15 cellular contexts compared by ENCODE assay signal in genomic region chr4:114087596-114088230, GRCh38.
DNase-seq lines count a peak whose midpoint lies in the region; TF ChIP-seq lines count a peak whose summit lies in the region.
"Had no signal": no experiment of that assay in that cellular context is flagged by ENCODE, and none has a peak within 500 bp of the region (broad histone marks: within the 10 kb centered on the region; RNA-seq: fewer than 3 reads in every experiment).

No MANE protein-coding gene starts in this region.

- H3K27ac ChIP-seq in HUES64 (ENCODE audit: low read depth, low read length) (peak overlapping the region; percentile 21; the same call in 1 of the 2 replicates), PC-9 (no peak overlapping the region)

- no peaks in the 10 kb centered on the region for H3K9me2 ChIP-seq in PC-9 (ENCODE audit: insufficient read depth)

- H3K9ac ChIP-seq in HUES64 (ENCODE audit: low read depth, low read length) = no peak overlapping the region

- no peaks in the 10 kb centered on the region for H3F3A ChIP-seq in PC-9 (ENCODE audit: insufficient read depth, low read depth)

- no peak overlapping the region for H3K4me2 ChIP-seq in PC-9

- H3K4me1 ChIP-seq in HUES64 (ENCODE audit: insufficient read depth, low read length) (0 out of 2 replicates have a peak, but pooled peaks cover 4% of the 10 kb centered on the region), PC-9 (replicated peaks; ENCODE audit: insufficient read depth) (no peaks in the 10 kb centered on the region)
- H3K4me1 ChIP-seq: BE2C had no signal

- H3K4me3 Mint-ChIP-seq in brain = peak overlapping the region in 1 of 5 experiments; percentile 34
- H3K4me3 Mint-ChIP-seq: activated naive CD4-positive, alpha-beta T cell treated with anti-CD3 and anti-CD28 coated beads for 36 hours; nephron progenitor cell; stimulated activated memory B cell treated with anti-CD40 and anti-IgM and Interleukin-4, amounts not matched to agents 10 μg/mL and 1 μg/mL and 100 μg/mL, for 72 hours; T-cell had no signal

- peaks cover 0 to 8% (median 0%) of the 10 kb centered on the region in 5 experiments for H3K9me3 Mint-ChIP-seq in brain

- peak overlapping the region in 3 of 5 experiments; percentile 8 to 69 (median 23) for H3K27ac Mint-ChIP-seq in brain
- H3K27ac Mint-ChIP-seq: activated naive CD4-positive, alpha-beta T cell treated with anti-CD3 and anti-CD28 coated beads for 36 hours; nephron progenitor cell; stimulated activated memory B cell treated with anti-CD40 and anti-IgM and Interleukin-4, amounts not matched to agents 10 μg/mL and 1 μg/mL and 100 μg/mL, for 72 hours; T-cell had no signal

- POLR2A ChIA-PET in PC-9 (lab: Charles Lee; ENCODE audit: unreplicated experiment) = no interaction called here

- no peak overlapping the region for H2AFZ ChIP-seq in PC-9

- H3K79me2 ChIP-seq in PC-9 (ENCODE audit: low read depth) = no peaks in the 10 kb centered on the region

- H3K4me3 ChIP-seq in HUES64 (ENCODE audit: low read length) (no peak overlapping the region), PC-9 (no peak overlapping the region)

- no peaks in the 10 kb centered on the region for H3K27me3 ChIP-seq in HUES64 (ENCODE audit: insufficient read depth, low read length)
- no peaks in the 10 kb centered on the region for H3K27me3 ChIP-seq in PC-9 (ENCODE audit: insufficient read depth, low read depth)
- H3K27me3 ChIP-seq: BE2C had no signal

- H3K36me3 ChIP-seq in HUES64 (ENCODE audit: insufficient read depth, low read length) (no peaks in the 10 kb centered on the region), PC-9 (ENCODE audit: low read depth) (no peaks in the 10 kb centered on the region)
- H3K36me3 ChIP-seq: BE2C had no signal

- no peak for TF ChIP-seq CTCF in brain (conservative IDR thresholded peaks at IDR 0.05)
- TF ChIP-seq CTCF in PC-9 (conservative IDR thresholded peaks at IDR 0.05) = no peak

- WGBS in HUES64 = no CpG with 5 or more reads among the region's 1 CpG

- H4K20me1 ChIP-seq in PC-9 (ENCODE audit: insufficient read depth) = no peaks in the 10 kb centered on the region

- H3K4me1 Mint-ChIP-seq in brain = peaks cover 28% of the 10 kb centered on the region
- H3K4me1 Mint-ChIP-seq: stimulated activated memory B cell treated with anti-CD40 and anti-IgM and Interleukin-4, amounts not matched to agents 10 μg/mL and 1 μg/mL and 100 μg/mL, for 72 hours; T-cell had no signal

- H3K36me3 Mint-ChIP-seq in brain = no peaks in the 10 kb centered on the region
- H3K36me3 Mint-ChIP-seq: stimulated activated memory B cell treated with anti-CD40 and anti-IgM and Interleukin-4, amounts not matched to agents 10 μg/mL and 1 μg/mL and 100 μg/mL, for 72 hours; T-cell had no signal

- DNase-seq in AG08395 (ENCODE audit: low spot score) (peak; percentile 65), kidney tubule cell (ENCODE audit: low spot score) (peak; percentile 65), NCI-H2029 (lab: John Stamatoyannopoulos, UW) (no peak), PC-9 (no peak), NCI-H345 (lab: John Stamatoyannopoulos, UW) (no peak)
- DNase-seq in activated CD4-positive, alpha-beta T cell treated with anti-CD3 and anti-CD28 coated beads for 1 hour = no peak
- DNase-seq: activated CD4-positive, alpha-beta T cell treated with anti-CD3 and anti-CD28 coated beads, Interleukin-2, amount 50 U/mL, for 4 hours; activated naive CD4-positive, alpha-beta T cell treated with anti-CD3 and anti-CD28 coated beads for 36 hours; BE2C; effector memory CD4-positive, alpha-beta T cell; nephron progenitor cell; T-cell had no signal

- CTCF ChIA-PET in PC-9 (lab: Charles Lee) = no interaction called here

- H3K9me3 ChIP-seq in HUES64 (ENCODE audit: insufficient read depth, low read depth, low read length) = 0 out of 2 replicates have a peak, but pooled peaks cover 3% of the 10 kb centered on the region
- no peaks in the 10 kb centered on the region for H3K9me3 ChIP-seq in PC-9 (ENCODE audit: insufficient read depth, low read depth)
- H3K9me3 ChIP-seq: BE2C had no signal

- intact Hi-C loops in PC-9 (cut with micrococcal nuclease; ENCODE audit: unreplicated experiment) = no loop called here

- no TSS peak for BruUV-seq in PC-9 (replicated peaks; lab: Mats Ljungman, UMichigan)

- no peaks in the 10 kb centered on the region for H3K27me3 Mint-ChIP-seq in brain

Comparison
In these comparisons a context has a peak if more than half of its experiments do, and no peak if none do; other contexts are left out.
1. DNase-seq: peak in AG08395 (single experiment) and kidney tubule cell (single experiment); none in NCI-H2029 (single experiment), activated CD4-positive, alpha-beta T cell treated with anti-CD3 and anti-CD28 coated beads for 1 hour (single experiment), PC-9 (0 of 2) and NCI-H345 (single experiment).